15 cellular contexts compared by ENCODE assay signal in genomic region chr2:217724436-217724835, GRCh38.
"Had no signal": no experiment of that assay in that cellular context is flagged by ENCODE, and none has a peak within 500 bp of the region (broad histone marks: within the 10 kb centered on the region; RNA-seq: fewer than 3 reads in every experiment).

No MANE protein-coding gene starts in this region.

- DNase-seq: KBM-7, MG63, NCI-H1048, NCI-H1105, NCI-H1417, NCI-H1436 treated with DMSO at 0.1 percent for 48 hours, NCI-H1694, NCI-H187 treated with DMSO at 0.1 percent for 48 hours, NCI-H2029 treated with DMSO at 0.1 percent for 48 hours, NCI-H2227 treated with DMSO at 0.1 percent for 48 hours, NCI-H524, NCI-H69, NCI-H774, SHP77, SK-N-SH had no signal
